2 cellular contexts compared by ENCODE assay signal in the genomic region with DNA sequence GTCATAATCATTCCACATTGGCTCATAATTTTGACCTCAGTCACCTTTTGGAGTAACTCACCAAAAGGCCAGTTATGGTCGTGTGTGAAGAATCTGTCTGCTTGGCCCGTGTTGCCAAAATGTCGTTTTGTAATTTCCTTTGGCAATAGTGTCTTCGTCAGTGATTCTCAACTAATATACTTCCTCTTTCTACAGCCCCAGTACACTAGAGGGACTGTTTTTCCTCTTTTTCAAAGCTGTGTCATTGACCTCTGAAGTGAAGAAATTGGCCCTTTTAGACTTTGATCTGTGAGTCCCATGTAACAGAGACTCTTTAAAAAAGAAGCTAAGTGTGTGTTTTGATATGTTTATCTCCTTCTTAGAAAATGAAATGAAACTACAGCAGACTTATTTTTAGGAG.
TF ChIP-seq lines count a peak whose summit lies in the region.

No MANE protein-coding gene starts in this region.

TF ChIP-seq in HCT116, 20 proteins besides CTCF, POLR2A, EP300 and RAD21 (continued from another document):
- TF ChIP-seq, protein P1, sequence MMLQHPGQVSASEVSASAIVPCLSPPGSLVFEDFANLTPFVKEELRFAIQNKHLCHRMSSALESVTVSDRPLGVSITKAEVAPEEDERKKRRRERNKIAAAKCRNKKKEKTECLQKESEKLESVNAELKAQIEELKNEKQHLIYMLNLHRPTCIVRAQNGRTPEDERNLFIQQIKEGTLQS (IDR thresholded peaks at IDR 0.05): no peak
- TF ChIP-seq, protein P2, sequence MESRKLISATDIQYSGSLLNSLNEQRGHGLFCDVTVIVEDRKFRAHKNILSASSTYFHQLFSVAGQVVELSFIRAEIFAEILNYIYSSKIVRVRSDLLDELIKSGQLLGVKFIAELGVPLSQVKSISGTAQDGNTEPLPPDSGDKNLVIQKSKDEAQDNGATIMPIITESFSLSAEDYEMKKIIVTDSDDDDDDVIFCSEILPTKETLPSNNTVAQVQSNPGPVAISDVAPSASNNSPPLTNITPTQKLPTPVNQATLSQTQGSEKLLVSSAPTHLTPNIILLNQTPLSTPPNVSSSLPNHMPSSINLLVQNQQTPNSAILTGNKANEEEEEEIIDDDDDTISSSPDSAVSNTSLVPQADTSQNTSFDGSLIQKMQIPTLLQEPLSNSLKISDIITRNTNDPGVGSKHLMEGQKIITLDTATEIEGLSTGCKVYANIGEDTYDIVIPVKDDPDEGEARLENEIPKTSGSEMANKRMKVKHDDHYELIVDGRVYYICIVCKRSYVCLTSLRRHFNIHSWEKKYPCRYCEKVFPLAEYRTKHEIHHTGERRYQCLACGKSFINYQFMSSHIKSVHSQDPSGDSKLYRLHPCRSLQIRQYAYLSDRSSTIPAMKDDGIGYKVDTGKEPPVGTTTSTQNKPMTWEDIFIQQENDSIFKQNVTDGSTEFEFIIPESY (IDR thresholded peaks at IDR 0.05; ENCODE audit: extremely low read depth, insufficient replicate concordance, low read length): no peak
- TF ChIP-seq POLR2AphosphoS5 (IDR thresholded peaks at IDR 0.05; ENCODE audit: low read depth, low read length) (no peak), JUND (IDR thresholded peaks at IDR 0.05) (no peak), ZFX (IDR thresholded peaks at IDR 0.05) (no peak), ELF1 (IDR thresholded peaks at IDR 0.05; ENCODE audit: borderline replicate concordance, low read depth) (no peak), TCF7L2 (IDR thresholded peaks at IDR 0.05; ENCODE audit: borderline replicate concordance, extremely low read depth, insufficient read depth, insufficient read length) (no peak), CEBPB (IDR thresholded peaks at IDR 0.05; ENCODE audit: low read depth) (no peak), EZH2 (IDR thresholded peaks at IDR 0.05) (no peak), EZH2phosphoT487 (IDR thresholded peaks at IDR 0.05; ENCODE audit: borderline replicate concordance) (no peak), SRF (IDR thresholded peaks at IDR 0.05; ENCODE audit: low read depth) (no peak), FOSL1 (IDR thresholded peaks at IDR 0.05; ENCODE audit: low read depth) (no peak)
- TF ChIP-seq, protein P3, sequence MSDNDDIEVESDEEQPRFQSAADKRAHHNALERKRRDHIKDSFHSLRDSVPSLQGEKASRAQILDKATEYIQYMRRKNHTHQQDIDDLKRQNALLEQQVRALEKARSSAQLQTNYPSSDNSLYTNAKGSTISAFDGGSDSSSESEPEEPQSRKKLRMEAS (IDR thresholded peaks at IDR 0.05): no peak

TF ChIP-seq in WTC11, 78 proteins besides CTCF, POLR2A, EP300 and RAD21 (continued from another document):
- TF ChIP-seq, protein P4, sequence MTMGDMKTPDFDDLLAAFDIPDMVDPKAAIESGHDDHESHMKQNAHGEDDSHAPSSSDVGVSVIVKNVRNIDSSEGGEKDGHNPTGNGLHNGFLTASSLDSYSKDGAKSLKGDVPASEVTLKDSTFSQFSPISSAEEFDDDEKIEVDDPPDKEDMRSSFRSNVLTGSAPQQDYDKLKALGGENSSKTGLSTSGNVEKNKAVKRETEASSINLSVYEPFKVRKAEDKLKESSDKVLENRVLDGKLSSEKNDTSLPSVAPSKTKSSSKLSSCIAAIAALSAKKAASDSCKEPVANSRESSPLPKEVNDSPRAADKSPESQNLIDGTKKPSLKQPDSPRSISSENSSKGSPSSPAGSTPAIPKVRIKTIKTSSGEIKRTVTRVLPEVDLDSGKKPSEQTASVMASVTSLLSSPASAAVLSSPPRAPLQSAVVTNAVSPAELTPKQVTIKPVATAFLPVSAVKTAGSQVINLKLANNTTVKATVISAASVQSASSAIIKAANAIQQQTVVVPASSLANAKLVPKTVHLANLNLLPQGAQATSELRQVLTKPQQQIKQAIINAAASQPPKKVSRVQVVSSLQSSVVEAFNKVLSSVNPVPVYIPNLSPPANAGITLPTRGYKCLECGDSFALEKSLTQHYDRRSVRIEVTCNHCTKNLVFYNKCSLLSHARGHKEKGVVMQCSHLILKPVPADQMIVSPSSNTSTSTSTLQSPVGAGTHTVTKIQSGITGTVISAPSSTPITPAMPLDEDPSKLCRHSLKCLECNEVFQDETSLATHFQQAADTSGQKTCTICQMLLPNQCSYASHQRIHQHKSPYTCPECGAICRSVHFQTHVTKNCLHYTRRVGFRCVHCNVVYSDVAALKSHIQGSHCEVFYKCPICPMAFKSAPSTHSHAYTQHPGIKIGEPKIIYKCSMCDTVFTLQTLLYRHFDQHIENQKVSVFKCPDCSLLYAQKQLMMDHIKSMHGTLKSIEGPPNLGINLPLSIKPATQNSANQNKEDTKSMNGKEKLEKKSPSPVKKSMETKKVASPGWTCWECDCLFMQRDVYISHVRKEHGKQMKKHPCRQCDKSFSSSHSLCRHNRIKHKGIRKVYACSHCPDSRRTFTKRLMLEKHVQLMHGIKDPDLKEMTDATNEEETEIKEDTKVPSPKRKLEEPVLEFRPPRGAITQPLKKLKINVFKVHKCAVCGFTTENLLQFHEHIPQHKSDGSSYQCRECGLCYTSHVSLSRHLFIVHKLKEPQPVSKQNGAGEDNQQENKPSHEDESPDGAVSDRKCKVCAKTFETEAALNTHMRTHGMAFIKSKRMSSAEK (CRISPR knock-in tag; IDR thresholded peaks at IDR 0.05; ENCODE audit: borderline replicate concordance): no peak
- no peak for TF ChIP-seq JAZF1 (CRISPR knock-in tag; IDR thresholded peaks at IDR 0.05)
- TF ChIP-seq ZNF416 (CRISPR knock-in tag; IDR thresholded peaks at IDR 0.05): no peak
- TF ChIP-seq, protein P5, sequence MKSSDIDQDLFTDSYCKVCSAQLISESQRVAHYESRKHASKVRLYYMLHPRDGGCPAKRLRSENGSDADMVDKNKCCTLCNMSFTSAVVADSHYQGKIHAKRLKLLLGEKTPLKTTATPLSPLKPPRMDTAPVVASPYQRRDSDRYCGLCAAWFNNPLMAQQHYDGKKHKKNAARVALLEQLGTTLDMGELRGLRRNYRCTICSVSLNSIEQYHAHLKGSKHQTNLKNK (CRISPR knock-in tag; IDR thresholded peaks at IDR 0.05): no peak
- no peak for TF ChIP-seq ZNF138 (CRISPR knock-in tag; conservative IDR thresholded peaks at IDR 0.05)
- no peak for TF ChIP-seq HMGA2 (CRISPR knock-in tag; IDR thresholded peaks at IDR 0.05)
- TF ChIP-seq SMAD3 (CRISPR knock-in tag; IDR thresholded peaks at IDR 0.05; ENCODE audit: borderline replicate concordance): no peak
- TF ChIP-seq, protein P6, sequence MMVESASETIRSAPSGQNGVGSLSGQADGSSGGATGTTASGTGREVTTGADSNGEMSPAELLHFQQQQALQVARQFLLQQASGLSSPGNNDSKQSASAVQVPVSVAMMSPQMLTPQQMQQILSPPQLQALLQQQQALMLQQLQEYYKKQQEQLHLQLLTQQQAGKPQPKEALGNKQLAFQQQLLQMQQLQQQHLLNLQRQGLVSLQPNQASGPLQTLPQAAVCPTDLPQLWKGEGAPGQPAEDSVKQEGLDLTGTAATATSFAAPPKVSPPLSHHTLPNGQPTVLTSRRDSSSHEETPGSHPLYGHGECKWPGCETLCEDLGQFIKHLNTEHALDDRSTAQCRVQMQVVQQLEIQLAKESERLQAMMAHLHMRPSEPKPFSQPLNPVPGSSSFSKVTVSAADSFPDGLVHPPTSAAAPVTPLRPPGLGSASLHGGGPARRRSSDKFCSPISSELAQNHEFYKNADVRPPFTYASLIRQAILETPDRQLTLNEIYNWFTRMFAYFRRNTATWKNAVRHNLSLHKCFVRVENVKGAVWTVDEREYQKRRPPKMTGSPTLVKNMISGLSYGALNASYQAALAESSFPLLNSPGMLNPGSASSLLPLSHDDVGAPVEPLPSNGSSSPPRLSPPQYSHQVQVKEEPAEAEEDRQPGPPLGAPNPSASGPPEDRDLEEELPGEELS (CRISPR knock-in tag; IDR thresholded peaks at IDR 0.05): no peak
- TF ChIP-seq, protein P7, sequence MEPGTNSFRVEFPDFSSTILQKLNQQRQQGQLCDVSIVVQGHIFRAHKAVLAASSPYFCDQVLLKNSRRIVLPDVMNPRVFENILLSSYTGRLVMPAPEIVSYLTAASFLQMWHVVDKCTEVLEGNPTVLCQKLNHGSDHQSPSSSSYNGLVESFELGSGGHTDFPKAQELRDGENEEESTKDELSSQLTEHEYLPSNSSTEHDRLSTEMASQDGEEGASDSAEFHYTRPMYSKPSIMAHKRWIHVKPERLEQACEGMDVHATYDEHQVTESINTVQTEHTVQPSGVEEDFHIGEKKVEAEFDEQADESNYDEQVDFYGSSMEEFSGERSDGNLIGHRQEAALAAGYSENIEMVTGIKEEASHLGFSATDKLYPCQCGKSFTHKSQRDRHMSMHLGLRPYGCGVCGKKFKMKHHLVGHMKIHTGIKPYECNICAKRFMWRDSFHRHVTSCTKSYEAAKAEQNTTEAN (CRISPR knock-in tag; IDR thresholded peaks at IDR 0.05): no peak
- TF ChIP-seq, protein P8, sequence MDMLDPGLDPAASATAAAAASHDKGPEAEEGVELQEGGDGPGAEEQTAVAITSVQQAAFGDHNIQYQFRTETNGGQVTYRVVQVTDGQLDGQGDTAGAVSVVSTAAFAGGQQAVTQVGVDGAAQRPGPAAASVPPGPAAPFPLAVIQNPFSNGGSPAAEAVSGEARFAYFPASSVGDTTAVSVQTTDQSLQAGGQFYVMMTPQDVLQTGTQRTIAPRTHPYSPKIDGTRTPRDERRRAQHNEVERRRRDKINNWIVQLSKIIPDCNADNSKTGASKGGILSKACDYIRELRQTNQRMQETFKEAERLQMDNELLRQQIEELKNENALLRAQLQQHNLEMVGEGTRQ (CRISPR knock-in tag; IDR thresholded peaks at IDR 0.05): no peak
- TF ChIP-seq ELF4 (CRISPR knock-in tag; IDR thresholded peaks at IDR 0.05; ENCODE audit: low read depth): no peak
- TF ChIP-seq, protein P9, sequence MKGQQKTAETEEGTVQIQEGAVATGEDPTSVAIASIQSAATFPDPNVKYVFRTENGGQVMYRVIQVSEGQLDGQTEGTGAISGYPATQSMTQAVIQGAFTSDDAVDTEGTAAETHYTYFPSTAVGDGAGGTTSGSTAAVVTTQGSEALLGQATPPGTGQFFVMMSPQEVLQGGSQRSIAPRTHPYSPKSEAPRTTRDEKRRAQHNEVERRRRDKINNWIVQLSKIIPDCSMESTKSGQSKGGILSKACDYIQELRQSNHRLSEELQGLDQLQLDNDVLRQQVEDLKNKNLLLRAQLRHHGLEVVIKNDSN (CRISPR knock-in tag; IDR thresholded peaks at IDR 0.05): no peak
- TF ChIP-seq ZNF317 (CRISPR knock-in tag; IDR thresholded peaks at IDR 0.05; ENCODE audit: borderline replicate concordance, low read depth): no peak
